ENCODE assay signal across 35 cellular contexts in the genomic region with DNA sequence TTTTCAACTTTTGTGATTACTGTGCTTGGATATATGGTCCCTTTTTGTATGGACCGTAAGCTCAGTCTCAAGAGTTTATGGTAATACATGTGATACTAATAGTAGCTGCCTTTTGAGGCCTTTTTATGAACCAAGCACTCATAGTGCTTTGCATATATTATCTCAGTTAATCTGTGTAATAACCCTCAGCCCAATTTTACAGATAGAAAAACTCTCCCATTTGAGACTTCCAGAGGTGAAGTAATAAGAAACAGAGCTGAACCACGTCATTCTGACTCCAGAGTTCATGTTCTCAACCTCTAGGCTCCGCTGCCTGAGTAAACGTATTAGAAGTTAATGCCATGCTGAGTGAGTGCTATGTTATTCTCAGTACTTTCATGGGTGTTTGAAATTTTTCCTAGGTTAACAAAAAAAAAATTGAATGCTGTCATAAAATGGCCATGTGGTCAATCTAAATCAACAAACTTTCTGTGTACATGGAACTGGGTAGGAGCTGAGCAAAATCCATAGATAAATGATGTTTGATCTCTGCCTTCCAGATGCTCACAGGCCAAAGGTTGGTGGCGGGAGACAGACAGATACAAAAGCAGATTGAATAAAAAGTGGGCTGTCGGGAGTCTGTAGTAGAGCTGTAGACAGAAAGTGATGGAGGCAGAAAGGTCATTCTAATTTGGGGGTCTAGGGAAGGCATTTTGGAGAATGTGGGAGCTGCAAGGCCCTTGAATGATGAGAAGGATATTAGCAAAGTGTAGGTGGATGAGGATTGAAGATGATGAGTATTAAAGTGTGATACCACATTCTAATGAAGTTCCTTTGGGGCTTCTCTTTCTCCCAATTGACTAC. TPM values are rescaled to one million over a fixed set of nuclear protein-coding genes. Genes with fewer than 3 reads are reported as not detected.
"Had no signal": no experiment of that assay in that cellular context is flagged by ENCODE, and none has a peak within 500 bp of the region (broad histone marks: within the 10 kb centered on the region; RNA-seq: fewer than 3 reads in every experiment).

No MANE protein-coding gene starts in this region.

- H3K36me3 Mint-ChIP-seq: activated naive CD8-positive, alpha-beta T cell; natural killer cell treated with Interleukin-12 subunit alpha and Interleukin-12 subunit beta and Interleukin-15 and Interleukin-18, amount 100 ng/mL, for 72 hours; stimulated activated memory B cell treated with anti-CD40 and anti-IgM and Interleukin-4, amounts not matched to agents 10 μg/mL and 1 μg/mL and 100 μg/mL, for 72 hours had no signal

- H3K4me1 Mint-ChIP-seq: activated B cell treated with CpG ODN at 0.5 μM for 24 hours; stimulated activated memory B cell treated with anti-CD40 and anti-IgM and Interleukin-4, amounts not matched to agents 10 μg/mL and 1 μg/mL and 100 μg/mL, for 72 hours; stimulated activated naive CD8-positive, alpha-beta T cell treated with anti-CD3 and anti-CD28 coated beads, Interleukin-15, amount 100 ng/mL, for 72 hours had no signal

- H3K4me3 ChIP-seq: body of pancreas, cardiac muscle cell, colonic mucosa, esophagus squamous epithelium, lung, skin epidermis, upper lobe of right lung had no signal

- H3K36me3 ChIP-seq: cardiac muscle cell, colonic mucosa, esophagus squamous epithelium, neutrophil, upper lobe of right lung had no signal

- H3K4me3 Mint-ChIP-seq: activated B cell treated with CpG ODN at 0.5 μM for 24 hours; activated naive CD8-positive, alpha-beta T cell; natural killer cell treated with Interleukin-12 subunit alpha and Interleukin-12 subunit beta and Interleukin-15 and Interleukin-18, amount 100 ng/mL, for 72 hours; stimulated activated memory B cell treated with anti-CD40 and anti-IgM and Interleukin-4, amounts not matched to agents 10 μg/mL and 1 μg/mL and 100 μg/mL, for 72 hours; stimulated activated naive CD8-positive, alpha-beta T cell treated with anti-CD3 and anti-CD28 coated beads, Interleukin-15, amount 100 ng/mL, for 72 hours; T-helper 17 cell had no signal

- H3K4me1 ChIP-seq: colonic mucosa, esophagus squamous epithelium, upper lobe of right lung had no signal

- FAIRE-seq: endometrium had no signal

- H3K27me3 Mint-ChIP-seq: activated B cell treated with CpG ODN at 0.5 μM for 24 hours; stimulated activated memory B cell treated with anti-CD40 and anti-IgM and Interleukin-4, amounts not matched to agents 10 μg/mL and 1 μg/mL and 100 μg/mL, for 72 hours; stimulated activated naive CD8-positive, alpha-beta T cell treated with anti-CD3 and anti-CD28 coated beads, Interleukin-15, amount 100 ng/mL, for 72 hours had no signal

- H3K9me3 ChIP-seq: body of pancreas, colonic mucosa, esophagus squamous epithelium, neutrophil, upper lobe of right lung had no signal

- ATAC-seq: natural killer cell treated with Interleukin-12 subunit alpha and Interleukin-12 subunit beta and Interleukin-15 and Interleukin-18, amount 100 ng/mL, for 72 hours; sciatic nerve; stimulated activated memory B cell treated with anti-CD40 and anti-IgM and Interleukin-4, amounts not matched to agents 10 μg/mL and 1 μg/mL and 100 μg/mL, for 72 hours; stimulated activated naive CD8-positive, alpha-beta T cell treated with anti-CD3 and anti-CD28 coated beads, Interleukin-15, amount 100 ng/mL, for 72 hours; T-helper 17 cell; upper lobe of right lung had no signal

- H3K9me3 Mint-ChIP-seq: activated B cell treated with CpG ODN at 0.5 μM for 24 hours; natural killer cell treated with Interleukin-12 subunit alpha and Interleukin-12 subunit beta and Interleukin-15 and Interleukin-18, amount 100 ng/mL, for 72 hours; stimulated activated memory B cell treated with anti-CD40 and anti-IgM and Interleukin-4, amounts not matched to agents 10 μg/mL and 1 μg/mL and 100 μg/mL, for 72 hours; stimulated activated naive CD8-positive, alpha-beta T cell treated with anti-CD3 and anti-CD28 coated beads, Interleukin-15, amount 100 ng/mL, for 72 hours had no signal

- H3K27ac Mint-ChIP-seq: activated B cell treated with CpG ODN at 0.5 μM for 24 hours; activated naive CD8-positive, alpha-beta T cell; natural killer cell treated with Interleukin-12 subunit alpha and Interleukin-12 subunit beta and Interleukin-15 and Interleukin-18, amount 100 ng/mL, for 72 hours; stimulated activated memory B cell treated with anti-CD40 and anti-IgM and Interleukin-4, amounts not matched to agents 10 μg/mL and 1 μg/mL and 100 μg/mL, for 72 hours; T-helper 17 cell had no signal

- H3K27me3 ChIP-seq: body of pancreas, cardiac muscle cell, colonic mucosa had no signal

- H3K27ac ChIP-seq: cardiac muscle cell, colonic mucosa, epithelial cell of prostate, esophagus squamous epithelium, neutrophil, skin epidermis, upper lobe of right lung had no signal

- DNase-seq: activated B cell treated with CpG ODN at 0.5 μM for 24 hours; activated effector memory CD4-positive, alpha-beta T cell treated with Interleukin-2 at 50 U/mL for 16 hours; activated naive CD4-positive, alpha-beta T cell treated with Interleukin-2 at 50 U/mL for 16 hours; activated T-cell treated with anti-CD3 and anti-CD28 coated beads for 4 hours; anterior cingulate cortex; cerebellar nuclear complex; colonic mucosa; effector CD8-positive, alpha-beta T cell; esophagus squamous epithelium; foreskin melanocyte; islet precursor cell; mesendoderm; stimulated activated CD4-positive, alpha-beta T cell treated with anti-CD3 and anti-CD28 coated beads, Interleukin-4, amount 100 ng/mL, for 4 hours; stimulated activated CD8-positive, alpha-beta memory T cell treated with anti-CD3 and anti-CD28 coated beads, Interleukin-4, amount 100 ng/mL, for 48 hours; stimulated activated naive CD8-positive, alpha-beta T cell treated with anti-CD3 and anti-CD28 coated beads, Interleukin-15, amount 100 ng/mL, for 72 hours; substantia nigra; T-helper 17 cell; T1000; upper lobe of right lung had no signal

RNA-seq across cellular contexts. Expression of a gene that starts 22.6 kb away (rescaled TPM):
- total RNA-seq: activated B cell treated with CpG ODN at 0.5 μM for 24 hours; dermis microvascular lymphatic vessel endothelial cell; mononuclear cell; natural killer cell treated with Interleukin-12 subunit alpha and Interleukin-12 subunit beta and Interleukin-15 and Interleukin-18, amount 100 ng/mL, for 72 hours; T-helper 17 cell had no signal
- polyA plus RNA-seq: cardiac muscle cell had no signal

RNA-seq across cellular contexts. Expression of a gene that starts 44.8 kb away (rescaled TPM):
- total RNA-seq: activated B cell treated with CpG ODN at 0.5 μM for 24 hours; body of pancreas; cardiac muscle cell; myocyte; natural killer cell treated with Interleukin-12 subunit alpha and Interleukin-12 subunit beta and Interleukin-15 and Interleukin-18, amount 100 ng/mL, for 72 hours; osteocyte; renal cortical epithelial cell; T-helper 17 cell had no signal
- polyA plus RNA-seq: cardiac muscle cell had no signal
